Comparison of ENCODE assay signal across 17 cellular contexts in the genomic region with DNA sequence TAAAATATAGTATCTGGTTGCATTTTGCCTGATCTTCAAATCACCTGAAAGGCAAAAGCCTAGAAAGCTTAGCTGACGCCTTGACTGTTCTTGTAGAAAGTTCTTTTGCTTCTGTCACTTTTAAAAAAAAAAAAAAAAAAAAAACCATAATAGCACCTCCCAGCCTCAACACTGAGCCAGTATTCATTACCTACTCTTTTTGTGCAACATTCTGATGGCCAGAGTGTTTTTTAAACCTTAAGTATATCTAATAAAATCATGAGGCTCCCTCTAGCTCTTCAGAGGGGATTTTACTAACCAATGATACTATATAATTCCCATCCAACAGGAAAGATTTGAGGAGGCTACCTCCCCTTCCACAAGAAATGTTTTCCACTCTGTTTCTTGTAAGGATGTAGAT. TPM values are rescaled to one million over a fixed set of nuclear protein-coding genes. Genes with fewer than 3 reads are reported as not detected.
DNase-seq lines count a peak whose midpoint lies in the region; ATAC-seq, FAIRE-seq and TF ChIP-seq lines count a peak whose summit lies in the region.
"Had no signal": no experiment of that assay in that cellular context is flagged by ENCODE, and none has a peak within 500 bp of the region (broad histone marks: within the 10 kb centered on the region; RNA-seq: fewer than 3 reads in every experiment).

No MANE protein-coding gene starts in this region.

- no peak for FAIRE-seq in astrocyte (lab: Jason Lieb, UNC)
- FAIRE-seq: islet of Langerhans had no signal

- H2AFZ ChIP-seq in astrocyte (ENCODE audit: low read depth, low read length), result no peak overlapping the region

- H3K36me3 Mint-ChIP-seq in astrocyte (ENCODE audit: low read depth, unreplicated experiment), result no peaks in the 10 kb centered on the region
- H3K36me3 Mint-ChIP-seq in CD8-positive, alpha-beta T cell, result no peaks in the 10 kb centered on the region
- H3K36me3 Mint-ChIP-seq: CD4-positive, CD25-positive, alpha-beta regulatory T cell had no signal

- H3K27ac Mint-ChIP-seq in astrocyte (ENCODE audit: unreplicated experiment), result peak overlapping the region; percentile 66
- H3K27ac Mint-ChIP-seq in CD8-positive, alpha-beta T cell, result no peak overlapping the region
- H3K27ac Mint-ChIP-seq: CD4-positive, CD25-positive, alpha-beta regulatory T cell; naive thymus-derived CD8-positive, alpha-beta T cell; stimulated activated naive CD8-positive, alpha-beta T cell treated with anti-CD3 and anti-CD28 coated beads, Interleukin-15, amount 100 ng/mL, for 72 hours had no signal

- TF ChIP-seq EP300 in stomach (IDR thresholded peaks at IDR 0.05), result no peak

- TF ChIP-seq POLR2A in stomach (IDR thresholded peaks at IDR 0.05) (no peak), lower leg skin (IDR thresholded peaks at IDR 0.05) (no peak)

- H3K9me3 ChIP-seq in astrocyte (ENCODE audit: insufficient read depth, low read depth, low read length), result no peaks in the 10 kb centered on the region
- no peaks in the 10 kb centered on the region for H3K9me3 ChIP-seq in stomach
- no peaks in the 10 kb centered on the region for H3K9me3 ChIP-seq in CD8-positive, alpha-beta T cell (ENCODE audit: low read length)
- H3K9me3 ChIP-seq: Peyer's patch had no signal

- TF ChIP-seq CTCF in astrocyte (IDR thresholded peaks at IDR 0.05; ENCODE audit: insufficient read depth, low read depth, low read length) (no peak), stomach (IDR thresholded peaks at IDR 0.05) (no peak), lower leg skin (IDR thresholded peaks at IDR 0.05) (no peak)
- TF ChIP-seq CTCF in CD8-positive, alpha-beta T cell (IDR thresholded peaks at IDR 0.05), result no peak

- H3K27me3 ChIP-seq in astrocyte (ENCODE audit: insufficient read depth, low read length), result no peaks in the 10 kb centered on the region
- peaks cover 0 to 35% (median 16%) of the 10 kb centered on the region in 3 donors for H3K27me3 ChIP-seq in stomach
- H3K27me3 ChIP-seq in CD8-positive, alpha-beta T cell (ENCODE audit: insufficient read depth, low read length), result no peaks in the 10 kb centered on the region
- H3K27me3 ChIP-seq: Peyer's patch had no signal

- peaks cover 42% of the 10 kb centered on the region for H3K4me1 Mint-ChIP-seq in astrocyte (ENCODE audit: low read depth, unreplicated experiment)
- peaks cover 2% of the 10 kb centered on the region for H3K4me1 Mint-ChIP-seq in CD8-positive, alpha-beta T cell (ENCODE audit: low read depth)

- CTCF ChIA-PET in CD8-positive, alpha-beta T cell (lab: Charles Lee), result no interaction called here

- H3K79me2 ChIP-seq in astrocyte (ENCODE audit: insufficient read depth, low read length), result peaks cover 65% of the 10 kb centered on the region

- H3K36me3 ChIP-seq in astrocyte (ENCODE audit: insufficient read depth, low read length) (no peaks in the 10 kb centered on the region), stomach (no peaks in the 10 kb centered on the region)
- H3K36me3 ChIP-seq in CD8-positive, alpha-beta T cell (ENCODE audit: insufficient read depth, low read length), result no peaks in the 10 kb centered on the region
- H3K36me3 ChIP-seq: Peyer's patch had no signal

- H3K27ac ChIP-seq in astrocyte (ENCODE audit: low read depth, low read length) (no peak overlapping the region), stomach (peak overlapping the region in 3 of 5 donors; percentile 90 to 92 (median 91))
- H3K27ac ChIP-seq in CD8-positive, alpha-beta T cell (ENCODE audit: low read depth, low read length), result no peak overlapping the region

- H3K4me3 ChIP-seq in astrocyte (ENCODE audit: insufficient read depth, low read depth, low read length), result no peak overlapping the region
- peak overlapping the region in 1 of 4 donors; percentile 3 for H3K4me3 ChIP-seq in stomach
- H3K4me3 ChIP-seq in lower leg skin (ENCODE audit: low read depth, poor library complexity, severe bottlenecking), result no peak overlapping the region
- H3K4me3 ChIP-seq in CD8-positive, alpha-beta T cell (ENCODE audit: low read depth, low read length), result no peak overlapping the region
- H3K4me3 ChIP-seq: Peyer's patch, skin epidermis had no signal

- peak overlapping the region; percentile 87 for H3K4me2 ChIP-seq in astrocyte (ENCODE audit: low read length)

- 63 to 90% (median 76%) methylated on average over 1 of the region's 1 CpG for WGBS in stomach, 5 donors
- 69 to 77% methylated on average over 1 of the region's 1 CpG for WGBS in lower leg skin, 2 donors

- no peaks in the 10 kb centered on the region for H3K9me3 Mint-ChIP-seq in astrocyte (ENCODE audit: unreplicated experiment)
- H3K9me3 Mint-ChIP-seq in CD8-positive, alpha-beta T cell, result no peaks in the 10 kb centered on the region
- H3K9me3 Mint-ChIP-seq: stimulated activated naive CD8-positive, alpha-beta T cell treated with anti-CD3 and anti-CD28 coated beads, Interleukin-15, amount 100 ng/mL, for 72 hours had no signal

- no peak for ATAC-seq in HG02885 (IDR thresholded peaks at IDR 0.05; ENCODE audit: poor library complexity, unreplicated experiment)
- no peak for ATAC-seq in CD8-positive, alpha-beta T cell
- ATAC-seq: HCT116; naive thymus-derived CD8-positive, alpha-beta T cell; stimulated activated naive CD8-positive, alpha-beta T cell treated with anti-CD3 and anti-CD28 coated beads, Interleukin-15, amount 100 ng/mL, for 72 hours had no signal

- DNase-seq in HT1080 (ENCODE audit: low read depth) (peak; percentile 23), astrocyte (ENCODE audit: low read depth) (peak; percentile 23), kidney tubule cell (ENCODE audit: low spot score) (peak; percentile 3), stomach (no peak), lower leg skin (ENCODE audit: low spot score in 2 of 2) (no peak)
- no peak for DNase-seq in activated CD4-positive, alpha-beta T cell treated with anti-CD3 and anti-CD28 coated beads, Interleukin-2, amount 50 U/mL, for 4 hours
- DNase-seq in CD8-positive, alpha-beta T cell, result no peak
- DNase-seq: CD4-positive, CD25-positive, alpha-beta regulatory T cell; naive thymus-derived CD8-positive, alpha-beta T cell; NCI-H524; Peyer's patch; stimulated activated naive CD8-positive, alpha-beta T cell treated with anti-CD3 and anti-CD28 coated beads, Interleukin-15, amount 100 ng/mL, for 72 hours; T-helper 1 cell had no signal

- no peaks in the 10 kb centered on the region for H4K20me1 ChIP-seq in astrocyte (ENCODE audit: insufficient read depth, low read length)

- peak overlapping the region; percentile 40 for H3K4me3 Mint-ChIP-seq in astrocyte (ENCODE audit: unreplicated experiment)
- H3K4me3 Mint-ChIP-seq in CD8-positive, alpha-beta T cell, result no peak overlapping the region
- H3K4me3 Mint-ChIP-seq: CD4-positive, CD25-positive, alpha-beta regulatory T cell; naive thymus-derived CD8-positive, alpha-beta T cell; stimulated activated naive CD8-positive, alpha-beta T cell treated with anti-CD3 and anti-CD28 coated beads, Interleukin-15, amount 100 ng/mL, for 72 hours had no signal

- H3K27me3 Mint-ChIP-seq in astrocyte (ENCODE audit: low read depth, unreplicated experiment), result no peaks in the 10 kb centered on the region
- H3K27me3 Mint-ChIP-seq in CD8-positive, alpha-beta T cell (ENCODE audit: low read depth), result peaks cover 20% of the 10 kb centered on the region

- peaks cover 39% of the 10 kb centered on the region for H3K4me1 ChIP-seq in astrocyte (ENCODE audit: insufficient read depth, low read length)
- H3K4me1 ChIP-seq in stomach, result peaks cover 3 to 30% (median 23%) of the 10 kb centered on the region in 4 donors
- no peaks in the 10 kb centered on the region for H3K4me1 ChIP-seq in CD8-positive, alpha-beta T cell (ENCODE audit: insufficient read depth, low read length)
- H3K4me1 ChIP-seq: Peyer's patch had no signal

- intact Hi-C loops in stomach (cut with DNase I; ENCODE audit: low total_unique reads), result no loop called here
- intact Hi-C loops in lower leg skin (cut with DNase I; ENCODE audit: low total_unique reads), result no loop called here
- intact Hi-C loops in CD8-positive, alpha-beta T cell (cut with DNase I, micrococcal nuclease), result no loop called here

- H3K9ac ChIP-seq in astrocyte (ENCODE audit: low read length), result no peak overlapping the region

- POLR2A ChIA-PET in CD8-positive, alpha-beta T cell (lab: Charles Lee), result no interaction called here

RNA-seq across cellular contexts. Expression of gene BNC2, which starts 3.9 kb away (rescaled TPM):
- 7.4 and 13.5 TPM in 2 replicates for total RNA-seq in HT1080 (2014; rRNA removed; shearing (Covaris generic))
- 7.5 and 9.3 TPM in 2 replicates for polyA plus RNA-seq in HT1080 (2015; cell fraction: cytosol; rRNA removed)
- 12.6 and 18.3 TPM in 2 replicates for polyA plus RNA-seq in HT1080 (2015; cell fraction: nucleus; rRNA removed)
- total RNA-seq in astrocyte (38.0 and 47.4 TPM in 2 replicates), stomach (10 to 100 TPM in 4 of 5 donors, 1 to 10 TPM in 1; 4.8 to 60.7 (median 37.8) TPM), lower leg skin (1 to 10 TPM; 1.7 to 8.5 (median 3.7) TPM)
- polyA plus RNA-seq in stomach, result 1 to 10 TPM; 1.1 to 1.6 (median 1.3) TPM
- total RNA-seq in CD8-positive, alpha-beta T cell, result under 1 TPM in 1 of 2 experiments, not detected in 1; 0.14 TPM
- total RNA-seq: CD4-positive, CD25-positive, alpha-beta regulatory T cell; naive thymus-derived CD8-positive, alpha-beta T cell had no signal
- polyA plus RNA-seq: CD4-positive, CD25-positive, alpha-beta regulatory T cell; naive thymus-derived CD8-positive, alpha-beta T cell had no signal

Comparison
In these comparisons a context has a peak if more than half of its experiments do, and no peak if none do; other contexts are left out.
1. DNase-seq: peak in HT1080 (single experiment), astrocyte (single experiment) and kidney tubule cell (single experiment); none in stomach (single experiment), activated CD4-positive, alpha-beta T cell treated with anti-CD3 and anti-CD28 coated beads, Interleukin-2, amount 50 U/mL, for 4 hours (0 of 2), lower leg skin (0 of 2) and CD8-positive, alpha-beta T cell (0 of 7).
2. H3K27ac ChIP-seq: peak in stomach (3 of 5); none in astrocyte (single experiment) and CD8-positive, alpha-beta T cell (single experiment).